Comparison of ENCODE assay signal across 1 cellular context in the genomic region with DNA sequence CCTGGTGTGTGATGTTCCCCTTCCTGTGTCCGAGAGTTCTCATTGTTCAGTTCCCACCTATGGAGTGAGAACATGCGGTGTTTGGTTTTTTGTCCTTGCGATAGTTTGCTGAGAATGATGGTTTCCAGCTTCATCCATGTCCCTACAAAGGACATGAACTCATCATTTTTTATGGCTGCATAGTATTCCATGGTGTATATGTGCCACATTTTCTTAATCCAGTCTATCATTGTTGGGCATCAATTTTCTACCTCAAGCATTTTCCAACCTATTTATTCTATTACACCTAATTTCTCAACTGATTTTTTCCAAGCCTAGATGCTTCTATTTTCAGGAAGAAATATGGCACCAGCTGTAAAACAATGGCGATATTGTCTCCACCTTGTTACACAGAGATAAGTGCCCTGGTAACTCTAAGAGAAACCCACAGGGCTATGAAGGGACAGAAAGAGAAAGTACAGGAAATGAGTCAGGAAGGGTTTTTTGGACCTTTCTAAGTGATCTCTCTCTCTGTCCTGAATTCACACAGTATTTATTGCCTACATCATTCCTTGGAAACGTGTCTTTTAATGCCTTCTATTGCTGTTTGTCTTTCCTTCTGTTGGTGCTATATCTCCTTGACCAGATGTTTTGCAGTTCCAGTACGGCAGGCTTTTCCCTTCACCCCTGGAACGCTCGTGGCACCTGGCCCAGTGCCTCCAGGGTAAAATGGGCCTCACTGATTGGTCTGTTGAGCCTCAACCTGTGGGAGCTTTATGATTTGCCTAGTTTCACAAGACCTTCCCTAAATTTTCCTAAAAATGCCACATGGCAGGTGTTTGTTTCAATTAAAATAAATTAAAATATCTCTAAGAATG.
TF ChIP-seq lines count a peak whose summit lies in the region.

No MANE protein-coding gene starts in this region.

TF ChIP-seq in K562, 482 proteins besides CTCF, POLR2A, EP300 and RAD21 (continued from another document):
- TF ChIP-seq FOXO4 (CRISPR knock-in tag; IDR thresholded peaks at IDR 0.05): no peak
- no peak for TF ChIP-seq JUND (IDR thresholded peaks at IDR 0.05; ENCODE audit: borderline replicate concordance, low read depth, low read length)
- no peak for TF ChIP-seq JUND (tag; IDR thresholded peaks at IDR 0.05; ENCODE audit: borderline replicate concordance, low read depth, low read length)
- TF ChIP-seq, protein P1, sequence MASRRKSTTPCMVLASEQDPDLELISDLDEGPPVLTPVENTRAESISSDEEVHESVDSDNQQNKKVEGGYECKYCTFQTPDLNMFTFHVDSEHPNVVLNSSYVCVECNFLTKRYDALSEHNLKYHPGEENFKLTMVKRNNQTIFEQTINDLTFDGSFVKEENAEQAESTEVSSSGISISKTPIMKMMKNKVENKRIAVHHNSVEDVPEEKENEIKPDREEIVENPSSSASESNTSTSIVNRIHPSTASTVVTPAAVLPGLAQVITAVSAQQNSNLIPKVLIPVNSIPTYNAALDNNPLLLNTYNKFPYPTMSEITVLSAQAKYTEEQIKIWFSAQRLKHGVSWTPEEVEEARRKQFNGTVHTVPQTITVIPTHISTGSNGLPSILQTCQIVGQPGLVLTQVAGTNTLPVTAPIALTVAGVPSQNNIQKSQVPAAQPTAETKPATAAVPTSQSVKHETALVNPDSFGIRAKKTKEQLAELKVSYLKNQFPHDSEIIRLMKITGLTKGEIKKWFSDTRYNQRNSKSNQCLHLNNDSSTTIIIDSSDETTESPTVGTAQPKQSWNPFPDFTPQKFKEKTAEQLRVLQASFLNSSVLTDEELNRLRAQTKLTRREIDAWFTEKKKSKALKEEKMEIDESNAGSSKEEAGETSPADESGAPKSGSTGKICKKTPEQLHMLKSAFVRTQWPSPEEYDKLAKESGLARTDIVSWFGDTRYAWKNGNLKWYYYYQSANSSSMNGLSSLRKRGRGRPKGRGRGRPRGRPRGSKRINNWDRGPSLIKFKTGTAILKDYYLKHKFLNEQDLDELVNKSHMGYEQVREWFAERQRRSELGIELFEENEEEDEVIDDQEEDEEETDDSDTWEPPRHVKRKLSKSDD (conservative IDR thresholded peaks at IDR 0.05; ENCODE audit: low read length): no peak
- TF ChIP-seq, protein P2, sequence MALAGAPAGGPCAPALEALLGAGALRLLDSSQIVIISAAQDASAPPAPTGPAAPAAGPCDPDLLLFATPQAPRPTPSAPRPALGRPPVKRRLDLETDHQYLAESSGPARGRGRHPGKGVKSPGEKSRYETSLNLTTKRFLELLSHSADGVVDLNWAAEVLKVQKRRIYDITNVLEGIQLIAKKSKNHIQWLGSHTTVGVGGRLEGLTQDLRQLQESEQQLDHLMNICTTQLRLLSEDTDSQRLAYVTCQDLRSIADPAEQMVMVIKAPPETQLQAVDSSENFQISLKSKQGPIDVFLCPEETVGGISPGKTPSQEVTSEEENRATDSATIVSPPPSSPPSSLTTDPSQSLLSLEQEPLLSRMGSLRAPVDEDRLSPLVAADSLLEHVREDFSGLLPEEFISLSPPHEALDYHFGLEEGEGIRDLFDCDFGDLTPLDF (CRISPR knock-in tag; IDR thresholded peaks at IDR 0.05): no peak
- no peak for TF ChIP-seq PYGO2 (tag; IDR thresholded peaks at IDR 0.05)
- no peak for TF ChIP-seq ZNF263 (CRISPR knock-in tag; IDR thresholded peaks at IDR 0.05; ENCODE audit: borderline replicate concordance)
- TF ChIP-seq CBX1 (IDR thresholded peaks at IDR 0.05; ENCODE audit: low read depth): no peak
- no peak for TF ChIP-seq PHF8 (IDR thresholded peaks at IDR 0.05; ENCODE audit: borderline replicate concordance, low read length)
- peak; percentile 88 for TF ChIP-seq ZNF146 (CRISPR knock-in tag; IDR thresholded peaks at IDR 0.05; ENCODE audit: unreplicated experiment)
- peak; percentile 44 for TF ChIP-seq RBM25 (IDR thresholded peaks at IDR 0.05; ENCODE audit: low read depth, low read length, severe bottlenecking)
- TF ChIP-seq HCFC1 (IDR thresholded peaks at IDR 0.05; ENCODE audit: low read depth, low read length): no peak
- no peak for TF ChIP-seq KLF13 (tag; IDR thresholded peaks at IDR 0.05; ENCODE audit: borderline replicate concordance, low read depth)
- TF ChIP-seq TCF3 (CRISPR knock-in tag; IDR thresholded peaks at IDR 0.05): no peak
- TF ChIP-seq JUN (IDR thresholded peaks at IDR 0.05; ENCODE audit: borderline replicate concordance, low read depth, low read length): no peak
- TF ChIP-seq JUN (CRISPR knock-in tag; IDR thresholded peaks at IDR 0.05; ENCODE audit: borderline replicate concordance): no peak
- no peak for TF ChIP-seq ZNF75A (CRISPR knock-in tag; IDR thresholded peaks at IDR 0.05)
- no peak for TF ChIP-seq TRIM28 (IDR thresholded peaks at IDR 0.05)
- TF ChIP-seq BCOR (IDR thresholded peaks at IDR 0.05): peak; percentile 70; the same call in 1 of the 2 replicates
- TF ChIP-seq TCF7L2 (IDR thresholded peaks at IDR 0.05; ENCODE audit: low read depth, low read length): no peak
- TF ChIP-seq SMARCA5 (IDR thresholded peaks at IDR 0.05): 0 out of 2 replicates have a peak, but pooled peaks have one; percentile 30
